27 cellular contexts compared by ENCODE assay signal in the genomic region with DNA sequence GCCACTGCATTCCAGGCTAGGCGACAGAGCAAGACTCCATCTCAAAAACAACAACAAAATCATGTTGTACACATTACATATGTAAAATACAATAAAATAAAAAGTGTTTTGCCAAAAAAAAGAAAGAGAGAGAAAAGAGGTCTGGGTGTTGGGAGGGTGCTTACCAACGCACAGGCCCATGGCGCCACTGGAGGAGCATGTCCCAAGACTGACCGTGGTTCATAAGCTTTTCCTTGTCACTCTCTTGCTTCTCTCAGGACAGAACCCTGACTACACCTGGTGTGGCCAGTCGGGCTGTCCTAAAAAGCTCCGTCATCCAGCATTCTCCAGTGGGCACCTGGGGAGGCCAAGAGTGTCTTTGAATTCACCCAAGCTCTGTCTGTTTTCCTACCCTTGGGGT. TPM values are rescaled to one million over a fixed set of nuclear protein-coding genes. Genes with fewer than 3 reads are reported as not detected.
"Had no signal": no experiment of that assay in that cellular context is flagged by ENCODE, and none has a peak within 500 bp of the region (broad histone marks: within the 10 kb centered on the region; RNA-seq: fewer than 3 reads in every experiment).

No MANE protein-coding gene starts in this region.

- H3K9me3 ChIP-seq: heart right ventricle, left ventricle myocardium inferior, neutrophil, ovary, sigmoid colon, stomach, testis, thyroid gland, transverse colon, upper lobe of right lung had no signal

- H3K27me3 Mint-ChIP-seq: progenitor cell of endocrine pancreas had no signal

- H3K9ac ChIP-seq: neural progenitor cell had no signal

- H3K36me3 Mint-ChIP-seq: memory B cell; naive thymus-derived CD8-positive, alpha-beta T cell; neural progenitor cell; stimulated activated naive B cell treated with anti-CD40 and anti-IgM and Interleukin-4, amounts not matched to agents 10 μg/mL and 1 μg/mL and 100 μg/mL, for 72 hours had no signal

- H3K4me2 ChIP-seq: hepatocyte, neural progenitor cell had no signal

- H3K27ac Mint-ChIP-seq: memory B cell; naive thymus-derived CD8-positive, alpha-beta T cell; stimulated activated naive B cell treated with anti-CD40 and anti-IgM and Interleukin-4, amounts not matched to agents 10 μg/mL and 1 μg/mL and 100 μg/mL, for 72 hours had no signal

- H2AFZ ChIP-seq: hepatocyte, neural progenitor cell had no signal

- H3K27ac ChIP-seq: heart right ventricle, hepatocyte, left ventricle myocardium inferior, neural progenitor cell, neutrophil, ovary, sigmoid colon, stomach, testis, thyroid gland, transverse colon, upper lobe of right lung had no signal

- H3K4me3 ChIP-seq: heart right ventricle, hepatocyte, left ventricle myocardium inferior, lung, neural progenitor cell, ovary, sigmoid colon, stomach, testis, thyroid gland, transverse colon, upper lobe of right lung had no signal

- H3K4me1 ChIP-seq: neural progenitor cell, upper lobe of right lung had no signal

- ATAC-seq: heart right ventricle; naive thymus-derived CD8-positive, alpha-beta T cell; stimulated activated naive B cell treated with anti-CD40 and anti-IgM and Interleukin-4, amounts not matched to agents 10 μg/mL and 1 μg/mL and 100 μg/mL, for 72 hours; stimulated activated naive CD8-positive, alpha-beta T cell treated with anti-CD3 and anti-CD28 coated beads, Interleukin-15, Interleukin-2, amounts not matched to agents 100 U/mL and 50 U/mL, for 24 hours; upper lobe of right lung had no signal

- H3K4me1 Mint-ChIP-seq: memory B cell; stimulated activated naive B cell treated with anti-CD40 and anti-IgM and Interleukin-4, amounts not matched to agents 10 μg/mL and 1 μg/mL and 100 μg/mL, for 72 hours had no signal

- H3K79me2 ChIP-seq: hepatocyte had no signal

- H3K4me3 Mint-ChIP-seq: memory B cell; naive thymus-derived CD8-positive, alpha-beta T cell; nephron progenitor cell; neural progenitor cell; stimulated activated naive B cell treated with anti-CD40 and anti-IgM and Interleukin-4, amounts not matched to agents 10 μg/mL and 1 μg/mL and 100 μg/mL, for 72 hours had no signal

- H3K9me3 Mint-ChIP-seq: memory B cell; naive thymus-derived CD8-positive, alpha-beta T cell; neural progenitor cell had no signal

- H3K36me3 ChIP-seq: heart right ventricle, left ventricle myocardium inferior, neural progenitor cell, neutrophil, ovary, sigmoid colon, stomach, thyroid gland, transverse colon, upper lobe of right lung had no signal

- DNase-seq: heart right ventricle; islet precursor cell; left ventricle myocardium inferior; naive thymus-derived CD8-positive, alpha-beta T cell; nephron progenitor cell; occipital lobe; ovary; retina; right cardiac atrium; sigmoid colon; stimulated activated CD4-positive, alpha-beta T cell treated with anti-CD3 and anti-CD28 coated beads, Interleukin-12 subunit alpha, Interleukin-12 subunit beta, amount 100 ng/mL, for 4 hours; stimulated activated CD4-positive, alpha-beta T cell treated with anti-CD3 and anti-CD28 coated beads, Interleukin-15, amount 100 ng/mL, for 24 hours; stimulated activated CD4-positive, alpha-beta T cell treated with anti-CD3 and anti-CD28 coated beads, Interleukin-2, amount 100 ng/mL, for 24 hours; stimulated activated CD4-positive, alpha-beta T cell treated with anti-CD3 and anti-CD28 coated beads, Interleukin-4, amount 100 ng/mL, for 1 hour; stimulated activated naive B cell treated with anti-CD40 and anti-IgM and Interleukin-4, amounts not matched to agents 10 μg/mL and 1 μg/mL and 100 μg/mL, for 72 hours; stimulated activated naive CD8-positive, alpha-beta T cell treated with anti-CD3 and anti-CD28 coated beads, Interleukin-15, Interleukin-2, amounts not matched to agents 100 U/mL and 50 U/mL, for 24 hours; stomach; testis; thyroid gland; transverse colon; upper lobe of right lung had no signal

- H3K27me3 ChIP-seq: hepatocyte, neural progenitor cell, neutrophil, ovary, sigmoid colon, stomach, testis, thyroid gland, transverse colon, upper lobe of right lung had no signal

RNA-seq across cellular contexts. Expression of gene CNKSR3, which starts 48.0 kb away (rescaled TPM):
- total RNA-seq: naive thymus-derived CD8-positive, alpha-beta T cell had no signal
